Comparison of ENCODE assay signal across 8 cellular contexts in the genomic region with DNA sequence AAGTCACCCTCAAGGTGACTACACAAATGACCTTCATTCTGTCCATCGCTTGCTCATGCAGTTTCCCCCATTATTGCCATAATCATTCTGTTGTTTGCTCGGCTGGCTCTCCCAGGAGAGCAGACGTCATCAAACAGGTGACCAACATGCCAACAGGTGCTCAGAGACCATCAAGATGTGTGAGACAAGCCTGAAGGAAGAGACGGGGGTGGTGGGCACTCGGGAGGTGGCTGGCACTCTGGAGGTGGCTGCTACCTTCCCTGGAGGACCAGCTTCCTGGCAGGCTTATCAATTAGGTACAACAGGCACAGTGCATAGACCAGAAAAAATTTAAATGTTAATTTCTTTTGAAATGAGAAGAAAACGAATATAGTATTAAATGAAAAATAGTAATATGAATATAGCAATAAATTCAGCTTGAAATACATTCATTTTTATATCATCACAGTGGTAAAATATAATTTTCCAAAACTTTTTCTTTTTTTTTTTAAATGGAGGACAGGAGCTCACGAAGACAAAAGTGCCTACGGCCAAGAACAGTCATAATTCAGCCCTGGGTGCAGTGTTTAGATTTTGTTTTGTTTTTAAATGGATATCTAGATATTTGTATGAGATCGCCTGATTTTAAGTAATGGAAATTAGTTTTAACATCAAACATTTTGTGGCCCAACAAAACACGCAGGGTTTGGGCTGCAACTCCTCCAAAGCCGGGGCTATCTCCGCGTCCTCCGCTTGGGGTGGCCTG. TPM values are rescaled to one million over a fixed set of nuclear protein-coding genes. Genes with fewer than 3 reads are reported as not detected.
DNase-seq lines count a peak whose midpoint lies in the region; ATAC-seq and TF ChIP-seq lines count a peak whose summit lies in the region.

No MANE protein-coding gene starts in this region.

- peak overlapping the region; percentile 46 to 67 for H3K18ac ChIP-seq in mesenchymal stem cell (ENCODE audit: low read depth in 1 of 2, low read length in 2 of 2)

- H3K27ac ChIP-seq in mammary epithelial cell (ENCODE audit: insufficient read depth, low read depth, low read length), result peak overlapping the region; percentile 87
- H3K27ac ChIP-seq in mesenchymal stem cell (ENCODE audit: low read length, poor library complexity, severe bottlenecking), result peak overlapping the region; percentile 86
- peak overlapping the region; percentile 100 for H3K27ac ChIP-seq in upper lobe of right lung

- in situ Hi-C loops in mammary epithelial cell (cut with MboI; ENCODE audit: low sequenced_read_pairs in 2 of 2), result no loop called here

- peak overlapping the region; percentile 32 for H4K8ac ChIP-seq in mesenchymal stem cell (ENCODE audit: low read length)

- 26% methylated on average over 13 of the region's 14 CpGs for WGBS in mammary epithelial cell (ENCODE audit: low coverage, missing lambda C conversion rate)
- WGBS in mesenchymal stem cell, result 41% methylated on average over 13 of the region's 14 CpGs

- TF ChIP-seq CTCF in mammary epithelial cell (conservative IDR thresholded peaks at IDR 0.05 in 1 of 2, IDR thresholded peaks at IDR 0.05 in 1 of 2; ENCODE audit: extremely low read depth in 1 of 2, insufficient read depth in 1 of 2, low read depth in 1 of 2, low read length in 2 of 2) (peak in 1 of 2 donors; percentile 40), upper lobe of right lung (IDR thresholded peaks at IDR 0.05) (no peak)

- H3K14ac ChIP-seq in mesenchymal stem cell (ENCODE audit: low read length in 2 of 2), result no peak overlapping the region

- peak overlapping the region; percentile 57 for H2AK5ac ChIP-seq in mesenchymal stem cell (ENCODE audit: low read length, severe bottlenecking)

- H3K4me3 ChIP-seq in mammary epithelial cell (replicated peaks in 1 of 3; ENCODE audit: insufficient read depth in 1 of 3, low read depth in 2 of 3, low read length in 3 of 3), result peak overlapping the region; percentile 54 to 70 (median 66)
- peak overlapping the region; percentile 73 to 75 for H3K4me3 ChIP-seq in mesenchymal stem cell (ENCODE audit: insufficient read depth in 1 of 2, low read depth in 1 of 2, low read length in 2 of 2)
- peak overlapping the region; percentile 73 for H3K4me3 ChIP-seq in upper lobe of right lung

- H3K4me2 ChIP-seq in mammary epithelial cell (ENCODE audit: insufficient read depth, low read depth, low read length) (peak overlapping the region; percentile 87), mesenchymal stem cell (ENCODE audit: low read length, poor library complexity, severe bottlenecking) (peak overlapping the region; percentile 52)

- peak; percentile 57 for DNase-seq in NCI-H2171 treated with DMSO at 0.1 percent for 48 hours (lab: John Stamatoyannopoulos, UW)
- no peak for DNase-seq in NCI-H2171 (lab: John Stamatoyannopoulos, UW)
- DNase-seq in NCI-H526 (lab: John Stamatoyannopoulos, UW), result peak; percentile 11 to 45
- DNase-seq in mammary epithelial cell, result no peak
- no peak for DNase-seq in mesenchymal stem cell
- DNase-seq in upper lobe of right lung, result no peak
- DNase-seq in cerebellar nuclear complex (lab: John Stamatoyannopoulos, UW), result no peak

- no peaks in the 10 kb centered on the region for H4K20me1 ChIP-seq in mammary epithelial cell (ENCODE audit: insufficient read depth, low read length)

- H3K4me1 ChIP-seq in mammary epithelial cell (ENCODE audit: insufficient read depth, low read length) (peaks cover 16% of the 10 kb centered on the region), mesenchymal stem cell (ENCODE audit: control insufficient read depth, insufficient read depth, low read depth, low read length) (peaks cover 13% of the 10 kb centered on the region), upper lobe of right lung (peaks cover 20% of the 10 kb centered on the region)

- H3K4ac ChIP-seq in mesenchymal stem cell (ENCODE audit: low read depth in 1 of 2, low read length in 2 of 2), result peak overlapping the region; percentile 68

- peak overlapping the region; percentile 81 for H3K9ac ChIP-seq in mammary epithelial cell (ENCODE audit: insufficient read depth, low read length)
- H3K9ac ChIP-seq in mesenchymal stem cell (ENCODE audit: low read length), result peak overlapping the region; percentile 99

- peak overlapping the region; percentile 36 for H2BK15ac ChIP-seq in mesenchymal stem cell (ENCODE audit: low read depth, poor library complexity, severe bottlenecking)

- H3K36me3 ChIP-seq in mammary epithelial cell (ENCODE audit: insufficient read depth, low read length) (no peaks in the 10 kb centered on the region), mesenchymal stem cell (ENCODE audit: control insufficient read depth in 1 of 2, insufficient read depth in 2 of 2, low read depth in 1 of 2, low read length in 2 of 2) (no peaks in the 10 kb centered on the region), upper lobe of right lung (no peaks in the 10 kb centered on the region)

- H3K79me1 ChIP-seq in mesenchymal stem cell (replicated peaks; ENCODE audit: low read length, poor library complexity, severe bottlenecking), result no peaks in the 10 kb centered on the region

- ATAC-seq in upper lobe of right lung, result peak; percentile 1
- ATAC-seq in HG03175 (IDR thresholded peaks at IDR 0.05; ENCODE audit: unreplicated experiment), result no peak

- no peaks in the 10 kb centered on the region for H3K27me3 ChIP-seq in mammary epithelial cell (ENCODE audit: insufficient read depth, low read length)
- H3K27me3 ChIP-seq in mesenchymal stem cell (ENCODE audit: control insufficient read depth in 1 of 2, insufficient read depth in 1 of 2, low read length in 2 of 2), result no peaks in the 10 kb centered on the region
- no peaks in the 10 kb centered on the region for H3K27me3 ChIP-seq in upper lobe of right lung

- H3K79me2 ChIP-seq in mammary epithelial cell (ENCODE audit: insufficient read depth, low read length), result no peaks in the 10 kb centered on the region

- H2AFZ ChIP-seq in mammary epithelial cell (ENCODE audit: low read depth, low read length), result peak overlapping the region; percentile 96
- no peak overlapping the region for H2AFZ ChIP-seq in mesenchymal stem cell (ENCODE audit: low read depth, low read length)

- dilution Hi-C loops in mammary epithelial cell (cut with HindIII; ENCODE audit: low sequenced_read_pairs), result no loop called here

- TSS peak; percentile 83 for BruUV-seq in mammary epithelial cell (replicated peaks; lab: Mats Ljungman, UMichigan)

- no peak overlapping the region for H3K23ac ChIP-seq in mesenchymal stem cell (ENCODE audit: low read length in 2 of 2)

- no peaks in the 10 kb centered on the region for H3K9me3 ChIP-seq in mammary epithelial cell (replicated peaks; ENCODE audit: insufficient read depth, low read length)
- no peaks in the 10 kb centered on the region for H3K9me3 ChIP-seq in mesenchymal stem cell (ENCODE audit: control insufficient read depth, low read length)
- no peaks in the 10 kb centered on the region for H3K9me3 ChIP-seq in upper lobe of right lung

- intact Hi-C loops in mammary epithelial cell (cut with micrococcal nuclease), result no loop called here
- intact Hi-C loops in upper lobe of right lung (cut with DNase I), result no loop called here

- H4K91ac ChIP-seq in mesenchymal stem cell (ENCODE audit: low read length), result peak overlapping the region; percentile 48

- H2BK12ac ChIP-seq in mesenchymal stem cell (ENCODE audit: low read length in 2 of 2), result peak overlapping the region in 1 of 2 experiments; percentile 90

- peak overlapping the region; percentile 85 for H2BK5ac ChIP-seq in mesenchymal stem cell (ENCODE audit: low read depth, low read length, poor library complexity, severe bottlenecking)

- CTCF ChIA-PET in mammary epithelial cell (lab: Charles Lee; ENCODE audit: low non-redundant PET), result interaction anchor here (0.6 kb wide), 1 partner anchor 99 kb away, joined by 3 read pairs; no protein-coding TSS in a partner anchor

- no peak overlapping the region for H2BK120ac ChIP-seq in mesenchymal stem cell (ENCODE audit: low read depth, low read length)

RNA-seq across cellular contexts. Expression of a gene that starts 16.9 kb away (rescaled TPM):
- total RNA-seq in mammary epithelial cell, result under 1 TPM in 1 of 2 donors, not detected in 1; 0.67 TPM
- not detected for polyA plus RNA-seq in mammary epithelial cell
- polyA minus RNA-seq in mammary epithelial cell, result not detected
- polyA plus RNA-seq in mesenchymal stem cell (2013, experiment 1 of 2), result 1.9 TPM
- 1.8 TPM for polyA plus RNA-seq in mesenchymal stem cell (2013, experiment 2 of 2)
- total RNA-seq in upper lobe of right lung, result 6.4 TPM

RNA-seq across cellular contexts. Expression of a gene that starts 45.4 kb away (rescaled TPM):
- total RNA-seq in mammary epithelial cell (under 1 TPM in 1 of 2 donors, not detected in 1; 0.17 TPM), upper lobe of right lung (1.1 TPM)
- not detected for polyA plus RNA-seq in mammary epithelial cell
- polyA minus RNA-seq in mammary epithelial cell, result not detected
- polyA plus RNA-seq in mesenchymal stem cell (2013, experiment 1 of 2), result 0.33 TPM
- 0.21 TPM for polyA plus RNA-seq in mesenchymal stem cell (2013, experiment 2 of 2)

Comparison
In these comparisons a context has a peak if more than half of its experiments do, and no peak if none do; other contexts are left out.
1. DNase-seq: peak in NCI-H2171 treated with DMSO at 0.1 percent for 48 hours (single experiment) and NCI-H526 (2 of 2); none in NCI-H2171 (single experiment), mammary epithelial cell (single experiment), mesenchymal stem cell (single experiment), upper lobe of right lung (single experiment) and cerebellar nuclear complex (0 of 2).
2. Peak in every context shown above with its lines, with median percentiles within 50 percentile points of each other: H3K27ac ChIP-seq and H3K4me3 ChIP-seq.